Comparison of ENCODE assay signal across 8 cellular contexts in the genomic region with DNA sequence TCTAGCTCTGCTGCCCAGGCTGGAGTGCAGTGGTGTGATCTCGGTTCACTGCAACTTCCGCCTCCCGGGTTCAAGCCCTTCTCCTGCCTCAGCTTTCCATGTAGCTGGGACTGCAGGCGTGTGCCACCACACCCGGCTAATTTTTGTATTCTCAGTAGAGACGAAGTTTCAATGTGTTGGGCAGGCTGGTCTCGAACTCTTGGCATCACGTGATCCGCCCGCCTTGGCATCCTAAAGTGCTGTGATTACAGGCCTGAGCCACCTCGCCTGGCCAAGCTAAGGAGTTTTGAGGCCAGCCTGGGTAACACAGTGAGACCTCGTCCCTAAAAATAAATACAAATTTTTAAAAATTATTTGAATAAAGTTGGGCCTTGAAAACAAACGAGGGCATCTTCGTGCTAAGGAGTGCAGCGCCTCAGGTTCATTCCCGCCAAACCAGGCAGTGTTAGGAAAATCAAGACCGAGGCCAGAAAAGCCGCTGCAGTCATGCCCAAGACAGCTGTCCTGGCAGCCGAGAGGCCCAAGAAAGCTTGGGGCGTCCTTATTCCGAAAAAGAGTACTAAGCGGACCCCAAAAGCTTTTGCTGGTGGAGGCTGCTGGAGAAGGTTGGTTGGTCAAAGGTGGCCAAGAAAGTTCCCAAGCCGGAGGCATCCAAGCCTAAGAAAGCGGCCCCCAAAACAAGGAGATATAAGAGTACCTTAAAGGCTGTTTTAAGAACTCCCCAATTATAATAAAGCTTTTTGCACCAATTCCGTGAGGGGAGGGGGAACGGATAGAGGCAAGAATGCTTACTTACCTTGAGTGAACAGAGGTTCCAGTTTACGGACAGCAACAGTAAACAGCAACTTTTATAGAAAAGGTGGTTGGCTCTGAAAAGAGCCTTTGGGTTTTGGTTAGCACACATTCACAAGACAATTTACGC.
A peak's percentile ranks its signal among the peaks of the same experiment; 100 is the strongest.
DNase-seq lines count a peak whose midpoint lies in the region; ATAC-seq and TF ChIP-seq lines count a peak whose summit lies in the region.

No MANE protein-coding gene starts in this region.

- peaks cover 15% of the 10 kb centered on the region for H4K20me1 ChIP-seq in DND-41 (ENCODE audit: insufficient read depth, low read length)

- ATAC-seq in DND-41 (ENCODE audit: insufficient read depth, low read depth), result no peak
- peak in 1 of 2 donors; percentile 2 for ATAC-seq in activated naive CD4-positive, alpha-beta T cell treated with anti-CD3 and anti-CD28 coated beads, Interleukin-2, amount 50 U/mL, for 72 hours
- peak in 1 of 2 donors; percentile 0 for ATAC-seq in stimulated activated naive B cell treated with anti-CD40 and anti-IgM and Interleukin-4, amounts not matched to agents 10 μg/mL and 1 μg/mL and 100 μg/mL, for 72 hours (replicated peaks)
- ATAC-seq in GM21360 (IDR thresholded peaks at IDR 0.05; ENCODE audit: unreplicated experiment), result no peak

- H3K27me3 ChIP-seq in DND-41 (ENCODE audit: insufficient read depth, low read length, poor library complexity), result no peaks in the 10 kb centered on the region
- no peaks in the 10 kb centered on the region for H3K27me3 ChIP-seq in MG63
- no peaks in the 10 kb centered on the region for H3K27me3 ChIP-seq in iPS-20b (ENCODE audit: insufficient read depth, low read length)

- H3K4me1 ChIP-seq in DND-41 (ENCODE audit: insufficient read depth, low read length) (peaks cover 22% of the 10 kb centered on the region), iPS-20b (ENCODE audit: insufficient read depth, low read length) (peaks cover 1% of the 10 kb centered on the region; the same call in 1 of the 2 replicates)

- H3K4me3 ChIP-seq in DND-41 (ENCODE audit: low read depth in 1 of 2, low read length in 2 of 2) (peak overlapping the region; percentile 75 to 76), MG63 (peak overlapping the region; percentile 72), iPS-20b (ENCODE audit: low read length) (peak overlapping the region; percentile 95)

- H3K4me2 ChIP-seq in DND-41 (ENCODE audit: insufficient read depth, low read length), result peak overlapping the region; percentile 69

- peak overlapping the region; percentile 100 for H3K27ac ChIP-seq in DND-41 (ENCODE audit: low read length)
- peak overlapping the region; percentile 62 for H3K27ac ChIP-seq in iPS-20b (ENCODE audit: low read length)

- H3K79me2 ChIP-seq in DND-41 (ENCODE audit: insufficient read depth, low read length), result peaks cover 54% of the 10 kb centered on the region

- H3K4me3 Mint-ChIP-seq in stimulated activated naive B cell treated with anti-CD40 and anti-IgM and Interleukin-4, amounts not matched to agents 10 μg/mL and 1 μg/mL and 100 μg/mL, for 72 hours, result peak overlapping the region; percentile 85 to 93

- peaks cover 28 to 59% of the 10 kb centered on the region in 2 donors for H3K4me1 Mint-ChIP-seq in stimulated activated naive B cell treated with anti-CD40 and anti-IgM and Interleukin-4, amounts not matched to agents 10 μg/mL and 1 μg/mL and 100 μg/mL, for 72 hours

- H3K9me3 Mint-ChIP-seq in activated naive CD4-positive, alpha-beta T cell treated with anti-CD3 and anti-CD28 coated beads, Interleukin-2, amount 50 U/mL, for 72 hours, result no peaks in the 10 kb centered on the region
- H3K9me3 Mint-ChIP-seq in stimulated activated naive B cell treated with anti-CD40 and anti-IgM and Interleukin-4, amounts not matched to agents 10 μg/mL and 1 μg/mL and 100 μg/mL, for 72 hours, result peaks cover 0 to 3% of the 10 kb centered on the region in 2 donors

- H3K9ac ChIP-seq in DND-41 (ENCODE audit: low read depth, low read length), result peak overlapping the region; percentile 91
- peak overlapping the region; percentile 100 for H3K9ac ChIP-seq in iPS-20b (ENCODE audit: low read depth, low read length)

- no peak for TF ChIP-seq CTCF in DND-41 (IDR thresholded peaks at IDR 0.05; ENCODE audit: borderline replicate concordance, extremely low read depth, low read length, poor library complexity, severe bottlenecking)

- H3K9me3 ChIP-seq in DND-41 (ENCODE audit: insufficient read depth, low read length, severe bottlenecking), result no peaks in the 10 kb centered on the region
- no peaks in the 10 kb centered on the region for H3K9me3 ChIP-seq in MG63
- no peaks in the 10 kb centered on the region for H3K9me3 ChIP-seq in iPS-20b (ENCODE audit: insufficient read depth, low read depth, low read length)

- DNase-seq in DND-41, result peak; percentile 70
- DNase-seq in MG63, result peak; percentile 23
- DNase-seq in activated naive CD4-positive, alpha-beta T cell treated with anti-CD3 and anti-CD28 coated beads, Interleukin-2, amount 50 U/mL, for 72 hours (ENCODE audit: low spot score in 2 of 2), result peak; percentile 63 to 66
- DNase-seq in stimulated activated naive B cell treated with anti-CD40 and anti-IgM and Interleukin-4, amounts not matched to agents 10 μg/mL and 1 μg/mL and 100 μg/mL, for 72 hours, result no peak
- no peak for DNase-seq in DMS153 (lab: John Stamatoyannopoulos, UW)
- no peak for DNase-seq in NCI-H1436 treated with DMSO at 0.1 percent for 48 hours (lab: John Stamatoyannopoulos, UW)

- peaks cover 12 to 29% of the 10 kb centered on the region in 2 donors for H3K36me3 Mint-ChIP-seq in activated naive CD4-positive, alpha-beta T cell treated with anti-CD3 and anti-CD28 coated beads, Interleukin-2, amount 50 U/mL, for 72 hours
- peaks cover 38 to 59% of the 10 kb centered on the region in 2 donors for H3K36me3 Mint-ChIP-seq in stimulated activated naive B cell treated with anti-CD40 and anti-IgM and Interleukin-4, amounts not matched to agents 10 μg/mL and 1 μg/mL and 100 μg/mL, for 72 hours

- H2AFZ ChIP-seq in DND-41 (ENCODE audit: low read depth, low read length), result no peak overlapping the region

- no peaks in the 10 kb centered on the region for H3K27me3 Mint-ChIP-seq in stimulated activated naive B cell treated with anti-CD40 and anti-IgM and Interleukin-4, amounts not matched to agents 10 μg/mL and 1 μg/mL and 100 μg/mL, for 72 hours

- peak overlapping the region; percentile 99 for H3K27ac Mint-ChIP-seq in activated naive CD4-positive, alpha-beta T cell treated with anti-CD3 and anti-CD28 coated beads, Interleukin-2, amount 50 U/mL, for 72 hours
- H3K27ac Mint-ChIP-seq in stimulated activated naive B cell treated with anti-CD40 and anti-IgM and Interleukin-4, amounts not matched to agents 10 μg/mL and 1 μg/mL and 100 μg/mL, for 72 hours, result peak overlapping the region; percentile 98

- peaks cover 9% of the 10 kb centered on the region for H3K36me3 ChIP-seq in DND-41 (ENCODE audit: insufficient read depth, low read length)
- peaks cover 8% of the 10 kb centered on the region; the same call in 1 of the 2 replicates for H3K36me3 ChIP-seq in MG63
- peaks cover 4% of the 10 kb centered on the region; the same call in 1 of the 2 replicates for H3K36me3 ChIP-seq in iPS-20b (ENCODE audit: insufficient read depth, low read depth, low read length)

Comparison
In these comparisons a context has a peak if more than half of its experiments do, and no peak if none do; other contexts are left out.
1. DNase-seq: peak in DND-41 (single experiment), MG63 (single experiment) and activated naive CD4-positive, alpha-beta T cell treated with anti-CD3 and anti-CD28 coated beads, Interleukin-2, amount 50 U/mL, for 72 hours (2 of 2); none in stimulated activated naive B cell treated with anti-CD40 and anti-IgM and Interleukin-4, amounts not matched to agents 10 μg/mL and 1 μg/mL and 100 μg/mL, for 72 hours (single experiment), DMS153 (single experiment) and NCI-H1436 treated with DMSO at 0.1 percent for 48 hours (single experiment).
2. Peak in every context shown above with its lines, with median percentiles within 50 percentile points of each other: H3K4me3 ChIP-seq.